Comparison of ENCODE assay signal across 8 cellular contexts in the genomic region with DNA sequence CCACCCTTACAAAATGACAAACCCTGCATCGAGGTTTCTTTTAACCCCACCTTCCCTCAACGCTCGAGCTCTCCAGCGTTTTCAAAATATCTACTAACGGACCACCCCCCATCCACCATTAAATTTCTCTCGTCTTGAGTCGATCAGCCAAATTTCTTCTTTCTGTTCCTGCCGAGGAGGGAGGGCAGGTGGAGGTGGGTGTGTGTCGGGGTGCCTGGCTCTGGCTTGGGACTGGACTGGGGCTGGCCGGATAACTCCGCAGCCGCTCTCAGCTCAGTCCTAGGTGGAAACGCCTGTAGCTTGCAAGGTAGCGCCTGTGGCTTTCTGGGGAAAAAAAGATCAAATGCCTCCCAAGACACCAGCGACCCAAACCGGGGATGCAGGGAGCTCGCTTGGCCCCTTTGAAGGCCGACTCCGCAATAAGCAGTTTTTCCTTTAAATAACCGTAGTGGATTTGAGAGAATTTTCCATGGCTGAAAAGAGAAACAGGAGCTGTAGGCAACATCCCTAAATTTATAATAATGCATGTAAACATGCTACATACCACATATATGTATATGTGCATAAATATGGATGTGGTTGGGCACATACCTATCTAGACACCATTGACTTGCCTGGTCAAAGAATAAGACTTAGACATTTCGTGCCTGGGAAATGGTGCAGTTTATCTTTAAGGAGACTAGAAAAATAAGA. TPM values are rescaled to one million over a fixed set of nuclear protein-coding genes. Genes with fewer than 3 reads are reported as not detected.
DNase-seq lines count a peak whose midpoint lies in the region; ATAC-seq, FAIRE-seq and TF ChIP-seq lines count a peak whose summit lies in the region.

No MANE protein-coding gene starts in this region.

- in situ Hi-C loops in GM12878 (cut with MboI): no loop called here

- no peak overlapping the region for H3K14ac ChIP-seq in mesenchymal stem cell (ENCODE audit: low read length in 2 of 2)

- no peak overlapping the region for H2BK15ac ChIP-seq in mesenchymal stem cell (ENCODE audit: low read depth, poor library complexity, severe bottlenecking)

- H3K9ac ChIP-seq in MM.1S (ENCODE audit: low read length) (peak overlapping the region; percentile 75), GM12878 (ENCODE audit: control insufficient read depth, insufficient read depth, low read length) (no peak overlapping the region), mesenchymal stem cell (ENCODE audit: low read length) (peak overlapping the region; percentile 67)

- no peak overlapping the region for H4K8ac ChIP-seq in mesenchymal stem cell (ENCODE audit: low read length)

- WGBS in GM12878 (ENCODE audit: insufficient coverage, insufficient replicate concordance, low lambda C conversion rate, missing lambda C conversion rate): 22% methylated on average over 21 of the region's 21 CpGs
- 7% methylated on average over 13 of the region's 21 CpGs for WGBS in mesenchymal stem cell

- no peak for FAIRE-seq in GM12878 (lab: Jason Lieb, UNC)

- CTCF ChIA-PET in GM12878 (lab: Yijun Ruan, JAX): interaction anchor here (1.0 to 1.5 kb wide), 2 partner anchors 148 to 461 kb away, joined by 3 to 6 read pairs; no protein-coding TSS in a partner anchor

- H3K9me3 ChIP-seq in MM.1S (replicated peaks; ENCODE audit: insufficient read depth, low read length) (no peaks in the 10 kb centered on the region), GM12878 (replicated peaks; ENCODE audit: control insufficient read depth, insufficient read depth, low read length) (no peaks in the 10 kb centered on the region), mesenchymal stem cell (ENCODE audit: control insufficient read depth, low read length) (no peaks in the 10 kb centered on the region), vagina (no peaks in the 10 kb centered on the region)

- no peak overlapping the region for H3K18ac ChIP-seq in mesenchymal stem cell (ENCODE audit: low read depth in 1 of 2, low read length in 2 of 2)

- peaks cover 6% of the 10 kb centered on the region for H3K79me1 ChIP-seq in mesenchymal stem cell (replicated peaks; ENCODE audit: low read length, poor library complexity, severe bottlenecking)

- BruUV-seq in GM12878 (replicated peaks; lab: Mats Ljungman, UMichigan): no TSS peak

- H3K4me1 ChIP-seq in MM.1S (ENCODE audit: low read length) (peaks cover 9% of the 10 kb centered on the region), GM12878 (ENCODE audit: control insufficient read depth, insufficient read depth, low read length) (no peaks in the 10 kb centered on the region), mesenchymal stem cell (ENCODE audit: control insufficient read depth, insufficient read depth, low read depth, low read length) (peaks cover 31% of the 10 kb centered on the region), vagina (peaks cover 41% of the 10 kb centered on the region)

- H3K27me3 ChIP-seq in MM.1S (replicated peaks; ENCODE audit: insufficient read depth, low read length): no peaks in the 10 kb centered on the region
- peaks cover 3 to 22% of the 10 kb centered on the region in 2 experiments for H3K27me3 ChIP-seq in GM12878 (replicated peaks in 1 of 2; ENCODE audit: control insufficient read depth in 2 of 2, insufficient read depth in 2 of 2, low read length in 1 of 2)
- H3K27me3 ChIP-seq in mesenchymal stem cell (ENCODE audit: control insufficient read depth in 1 of 2, insufficient read depth in 1 of 2, low read length in 2 of 2): peaks cover 17 to 70% of the 10 kb centered on the region in 2 experiments
- H3K27me3 ChIP-seq in vagina: no peaks in the 10 kb centered on the region

- no peak overlapping the region for H3K4ac ChIP-seq in mesenchymal stem cell (ENCODE audit: low read depth in 1 of 2, low read length in 2 of 2)

- intact Hi-C loops in GM12878 (cut with micrococcal nuclease; ENCODE audit: unreplicated experiment) (loop anchor here (5.0 kb wide), 1 partner anchor 150 kb away; no protein-coding TSS in a partner anchor), vagina (cut with DNase I) (no loop called here)

- TF ChIP-seq RAD21 in GM12878 (IDR thresholded peaks at IDR 0.05; ENCODE audit: insufficient read depth, low read depth, low read length): no peak

- H4K91ac ChIP-seq in mesenchymal stem cell (ENCODE audit: low read length): no peak overlapping the region

- no peaks in the 10 kb centered on the region for H3K9me2 ChIP-seq in MM.1S (replicated peaks; ENCODE audit: insufficient read depth, low read length)

- H3K23ac ChIP-seq in mesenchymal stem cell (ENCODE audit: low read length in 2 of 2): no peak overlapping the region

- no peak for TF ChIP-seq EP300 in GM12878 (IDR thresholded peaks at IDR 0.05; ENCODE audit: borderline replicate concordance in 1 of 2, control insufficient read depth in 1 of 2, low read depth in 2 of 2, low read length in 2 of 2)

- H3K4me3 ChIP-seq in MM.1S (ENCODE audit: low read length) (peak overlapping the region; percentile 91), GM12878 (no peak overlapping the region), mesenchymal stem cell (ENCODE audit: insufficient read depth in 1 of 2, low read depth in 1 of 2, low read length in 2 of 2) (peak overlapping the region; percentile 59 to 78), vagina (peak overlapping the region; percentile 46 to 51)

- H3K79me2 ChIP-seq in MM.1S (ENCODE audit: low read length) (peaks cover 29% of the 10 kb centered on the region), GM12878 (ENCODE audit: control insufficient read depth, insufficient read depth, low read length) (no peaks in the 10 kb centered on the region)

- H2BK120ac ChIP-seq in mesenchymal stem cell (ENCODE audit: low read depth, low read length): no peak overlapping the region

- no peak overlapping the region for H2BK12ac ChIP-seq in mesenchymal stem cell (ENCODE audit: low read length in 2 of 2)

- RAD21 ChIA-PET in GM12878 (lab: Charles Lee; ENCODE audit: unreplicated experiment): interaction anchor here (1.1 kb wide), 1 partner anchor 462 kb away, joined by 3 read pairs; no protein-coding TSS in a partner anchor

- 0 out of 2 replicates have a peak, but pooled peaks cover 9% of the 10 kb centered on the region for H3F3A ChIP-seq in MM.1S (ENCODE audit: insufficient read depth, low read length)

- SMC1A ChIA-PET in GM12878 (lab: Charles Lee; ENCODE audit: uncharacterized antibody, unreplicated experiment): interaction anchor here (1.4 kb wide), 1 partner anchor 148 kb away, joined by 9 read pairs; no protein-coding TSS in a partner anchor

- H3K27ac ChIP-seq in MM.1S (ENCODE audit: low read length) (peak overlapping the region; percentile 57; the same call in 1 of the 2 replicates), GM12878 (ENCODE audit: control insufficient read depth, insufficient read depth) (no peak overlapping the region), mesenchymal stem cell (ENCODE audit: low read length, poor library complexity, severe bottlenecking) (peak overlapping the region; percentile 8), vagina (no peak overlapping the region)

- peak overlapping the region; percentile 72 for H2AFZ ChIP-seq in MM.1S (ENCODE audit: low read length)
- no peak overlapping the region for H2AFZ ChIP-seq in GM12878 (ENCODE audit: control insufficient read depth, low read depth, low read length)
- no peak overlapping the region for H2AFZ ChIP-seq in mesenchymal stem cell (ENCODE audit: low read depth, low read length)

- H2AK5ac ChIP-seq in mesenchymal stem cell (ENCODE audit: low read length, severe bottlenecking): no peak overlapping the region

- POLR2A ChIA-PET in GM12878 (lab: Charles Lee): interaction anchor here (0.6 kb wide), 1 partner anchor 312 kb away, joined by 6 read pairs; no protein-coding TSS in a partner anchor

- H3K36me3 ChIP-seq in MM.1S (replicated peaks; ENCODE audit: insufficient read depth, low read length) (no peaks in the 10 kb centered on the region), GM12878 (ENCODE audit: control insufficient read depth in 2 of 2, insufficient read depth in 2 of 2, low read length in 1 of 2) (no peaks in the 10 kb centered on the region), mesenchymal stem cell (ENCODE audit: control insufficient read depth in 1 of 2, insufficient read depth in 2 of 2, low read depth in 1 of 2, low read length in 2 of 2) (no peaks in the 10 kb centered on the region), vagina (no peaks in the 10 kb centered on the region)

- peak overlapping the region; percentile 12 for H2BK5ac ChIP-seq in mesenchymal stem cell (ENCODE audit: low read depth, low read length, poor library complexity, severe bottlenecking)

- H4K20me1 ChIP-seq in MM.1S (ENCODE audit: insufficient read depth, low read length) (no peaks in the 10 kb centered on the region), GM12878 (ENCODE audit: control insufficient read depth, insufficient read depth) (no peaks in the 10 kb centered on the region)

- DNase-seq in DMS53 treated with DMSO at 0.1 percent for 48 hours (lab: John Stamatoyannopoulos, UW; ENCODE audit: unreplicated experiment) (peak; percentile 67), MM.1S (peak; percentile 38), GM12878 (ENCODE audit: low read depth, low spot score) (no peak), mesenchymal stem cell (no peak), vagina (ENCODE audit: extremely low spot score in 2 of 2) (peak in 1 of 2 donors; percentile 70), iPS-NIHi11 (ENCODE audit: low spot score) (no peak), NK-92 (lab: John Stamatoyannopoulos, UW; ENCODE audit: unreplicated experiment) (no peak)

- TF ChIP-seq POLR2A in GM12878 (IDR thresholded peaks at IDR 0.05; ENCODE audit: low read depth, low read length): no peak
- TF ChIP-seq POLR2A in vagina (IDR thresholded peaks at IDR 0.05): no peak

- ATAC-seq in GM12878 (no peak), GM21786 (IDR thresholded peaks at IDR 0.05; ENCODE audit: unreplicated experiment) (no peak)

- no peak for TF ChIP-seq CTCF in MM.1S (IDR thresholded peaks at IDR 0.05; ENCODE audit: low read length)
- no peak for TF ChIP-seq CTCF in GM12878 (IDR thresholded peaks at IDR 0.05 in 2 of 3, conservative IDR thresholded peaks at IDR 0.05 in 1 of 3; ENCODE audit: control insufficient read depth in 2 of 3, extremely low read depth in 1 of 3, insufficient read depth in 1 of 3, low read depth in 3 of 3, low read length in 3 of 3)
- TF ChIP-seq CTCF in vagina (IDR thresholded peaks at IDR 0.05): no peak

- H3K4me2 ChIP-seq in MM.1S (ENCODE audit: low read depth, low read length) (peak overlapping the region; percentile 97), GM12878 (ENCODE audit: control insufficient read depth, insufficient read depth) (no peak overlapping the region), mesenchymal stem cell (ENCODE audit: low read length, poor library complexity, severe bottlenecking) (peak overlapping the region; percentile 100)

RNA-seq across cellular contexts. Expression of a gene that starts 1.9 kb away (rescaled TPM):
- total RNA-seq in GM12878 (2013; cell fraction: nucleolus; rRNA removed): 5.4 and 5.8 TPM in 2 replicates
- 0.05 and 0.06 TPM in 2 replicates for total RNA-seq in GM12878 (2014; rRNA removed)
- 0.04 and 0.05 TPM in 2 replicates for total RNA-seq in GM12878 (2014; rRNA removed; fragmentation: Illumina TruSeq; extraction: Trizol)
- 0.03 and 0.05 TPM in 2 replicates for total RNA-seq in GM12878 (2021)
- polyA plus RNA-seq in GM12878 (2011; ENCODE audit: low read depth): 0.12 TPM
- 1.1 and 1.2 TPM in 2 replicates for polyA plus RNA-seq in GM12878 (2011; rRNA removed)
- 0.67 and 0.81 TPM in 2 replicates for polyA plus RNA-seq in GM12878 (2011; cell fraction: cytosol; rRNA removed)
- polyA plus RNA-seq in GM12878 (2011; cell fraction: nucleus; rRNA removed): 0.97 and 2.1 TPM in 2 replicates
- 0.14 and 0.17 TPM in 2 replicates for polyA plus RNA-seq in GM12878 (2012)
- polyA plus RNA-seq in GM12878 (2014; fragmentation: Illumina TruSeq; extraction: Trizol): 0.03 TPM in 2 replicates
- polyA plus RNA-seq in GM12878 (2014; fragmentation: Nextera tagmentation; extraction: Ambion mirVana): under 1 TPM; 0.02 to 0.03 TPM
- polyA plus RNA-seq in GM12878 (2014; rRNA removed): 0.01 TPM in 2 replicates
- polyA plus RNA-seq in GM12878 (2016; fragmentation: Nextera tagmentation; extraction: Ambion mirVana): not detected
- 1.7 and 1.8 TPM in 2 replicates for polyA minus RNA-seq in GM12878 (2011; rRNA and poly(A)+ RNA removed)
- 0.31 and 0.40 TPM in 2 replicates for polyA minus RNA-seq in GM12878 (2011; cell fraction: cytosol; rRNA and poly(A)+ RNA removed)
- 0.96 and 0.97 TPM in 2 replicates for polyA minus RNA-seq in GM12878 (2011; cell fraction: nucleus; rRNA and poly(A)+ RNA removed)
- 0.06 TPM for polyA plus RNA-seq in mesenchymal stem cell (2013, experiment 1 of 2)
- polyA plus RNA-seq in mesenchymal stem cell (2013, experiment 2 of 2): 0.08 TPM
- total RNA-seq in vagina: 1.2 TPM

RNA-seq across cellular contexts. Expression of a gene that starts 57.2 kb away (rescaled TPM):
- total RNA-seq in GM12878 (2013; cell fraction: nucleolus; rRNA removed): 9.5 and 9.6 TPM in 2 replicates
- total RNA-seq in GM12878 (2014; rRNA removed) (48.4 and 70.9 TPM in 2 replicates), GM12878 (2014; rRNA removed; fragmentation: Illumina TruSeq; extraction: Trizol) (107 and 114 TPM in 2 replicates), GM12878 (2021) (87.8 and 92.0 TPM in 2 replicates), vagina (5.9 TPM)
- 79.9 TPM for polyA plus RNA-seq in GM12878 (2011; ENCODE audit: low read depth)
- polyA plus RNA-seq in GM12878 (2011; rRNA removed) (126 and 177 TPM in 2 replicates), GM12878 (2014; fragmentation: Illumina TruSeq; extraction: Trizol) (121 and 154 TPM in 2 replicates), GM12878 (2014; fragmentation: Nextera tagmentation; extraction: Ambion mirVana) (100 to 1,000 TPM; 336 to 372 TPM), GM12878 (2014; rRNA removed) (71.3 and 81.1 TPM in 2 replicates), GM12878 (2016; fragmentation: Nextera tagmentation; extraction: Ambion mirVana) (100 to 1,000 TPM; 151 to 170 TPM)
- polyA plus RNA-seq in GM12878 (2011; cell fraction: cytosol; rRNA removed): 26.4 and 45.6 TPM in 2 replicates
- 23.9 and 32.5 TPM in 2 replicates for polyA plus RNA-seq in GM12878 (2011; cell fraction: nucleus; rRNA removed)
- 100 and 133 TPM in 2 replicates for polyA plus RNA-seq in GM12878 (2012)
- 25.9 and 47.7 TPM in 2 replicates for polyA minus RNA-seq in GM12878 (2011; rRNA and poly(A)+ RNA removed)
- polyA minus RNA-seq in GM12878 (2011; cell fraction: cytosol; rRNA and poly(A)+ RNA removed): 8.4 and 9.0 TPM in 2 replicates
- polyA minus RNA-seq in GM12878 (2011; cell fraction: nucleus; rRNA and poly(A)+ RNA removed): 4.0 and 6.7 TPM in 2 replicates
- polyA plus RNA-seq in mesenchymal stem cell (2013, experiment 1 of 2): 83.2 TPM
- polyA plus RNA-seq in mesenchymal stem cell (2013, experiment 2 of 2): 84.1 TPM

Comparison
In these comparisons a context has a peak if more than half of its experiments do, and no peak if none do; other contexts are left out.
1. DNase-seq: peak in DMS53 treated with DMSO at 0.1 percent for 48 hours (single experiment) and MM.1S (single experiment); none in GM12878 (single experiment), mesenchymal stem cell (single experiment), iPS-NIHi11 (single experiment) and NK-92 (single experiment).
2. H3K27ac ChIP-seq: peak in MM.1S (single experiment) and mesenchymal stem cell (single experiment); none in GM12878 (single experiment) and vagina (single experiment).